In the genomic region with DNA sequence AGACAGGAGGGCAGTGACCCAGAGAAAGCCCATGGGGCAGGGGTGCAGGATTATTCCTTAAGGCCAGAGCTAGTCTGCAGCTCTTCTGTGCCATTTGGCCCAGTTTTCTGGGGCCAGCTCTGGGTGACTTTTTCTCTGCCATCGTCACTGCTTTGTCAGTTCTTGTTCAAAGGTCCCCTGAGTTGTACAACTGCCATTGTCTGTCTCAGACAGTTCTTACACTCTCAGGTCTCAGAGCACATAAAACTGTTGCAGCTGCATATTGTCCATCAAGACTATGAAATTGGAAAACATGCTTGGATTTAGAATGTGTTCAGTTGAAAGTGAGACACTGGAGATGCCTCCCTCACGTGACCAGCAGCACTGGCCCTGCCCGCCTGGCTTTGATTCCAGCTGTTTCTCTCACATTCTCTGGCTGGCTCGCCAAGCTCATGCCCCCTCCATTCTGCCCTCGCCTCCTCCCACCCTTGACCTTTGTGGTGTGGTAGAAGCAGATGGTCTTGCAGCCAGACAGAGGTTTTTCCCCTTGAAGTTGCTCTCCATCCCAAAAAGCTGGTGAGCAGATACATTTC, we compare ENCODE assay signal across 17 cellular contexts.
"Had no signal": no experiment of that assay in that cellular context is flagged by ENCODE, and none has a peak within 500 bp of the region (broad histone marks: within the 10 kb centered on the region; RNA-seq: fewer than 3 reads in every experiment).

No MANE protein-coding gene starts in this region.

- DNase-seq: activated CD4-positive, alpha-beta T cell treated with anti-CD3 and anti-CD28 coated beads, Interleukin-2, amount 10 ng/mL, durations not matched to agents 7 days and 5 days; activated CD8-positive, alpha-beta memory T cell treated with anti-CD3 and anti-CD28 coated beads for 24 hours; activated naive CD4-positive, alpha-beta T cell treated with anti-CD3 and anti-CD28 coated beads for 36 hours; effector CD4-positive, alpha-beta T cell; esophagus squamous epithelium; glutamatergic neuron; left cardiac atrium; lower lobe of right lung; midbrain; naive B cell; right cardiac atrium; upper lobe of right lung had no signal

- H3K36me3 ChIP-seq: cardiac muscle cell, esophagus squamous epithelium, lower lobe of right lung, neutrophil, thoracic aorta, upper lobe of right lung had no signal

- H3K27ac ChIP-seq: cardiac muscle cell, esophagus squamous epithelium, lower lobe of right lung, neutrophil, SK-N-MC, thoracic aorta, upper lobe of right lung had no signal

- H3K9me3 ChIP-seq: esophagus squamous epithelium, lower lobe of right lung, neutrophil, thoracic aorta, upper lobe of right lung had no signal

- ATAC-seq: activated T-helper 17 cell treated with anti-CD3 and anti-CD28 coated beads, Interleukin-2, amount 50 U/mL, for 72 hours; left cardiac atrium; lower lobe of right lung; right cardiac atrium; upper lobe of right lung had no signal

- H3K4me3 ChIP-seq: cardiac muscle cell, esophagus squamous epithelium, lower lobe of right lung, SK-N-MC, thoracic aorta, upper lobe of right lung had no signal

- H3K4me1 ChIP-seq: esophagus squamous epithelium, lower lobe of right lung, upper lobe of right lung had no signal
